ENCODE assay signal across 15 cellular contexts in the genomic region with DNA sequence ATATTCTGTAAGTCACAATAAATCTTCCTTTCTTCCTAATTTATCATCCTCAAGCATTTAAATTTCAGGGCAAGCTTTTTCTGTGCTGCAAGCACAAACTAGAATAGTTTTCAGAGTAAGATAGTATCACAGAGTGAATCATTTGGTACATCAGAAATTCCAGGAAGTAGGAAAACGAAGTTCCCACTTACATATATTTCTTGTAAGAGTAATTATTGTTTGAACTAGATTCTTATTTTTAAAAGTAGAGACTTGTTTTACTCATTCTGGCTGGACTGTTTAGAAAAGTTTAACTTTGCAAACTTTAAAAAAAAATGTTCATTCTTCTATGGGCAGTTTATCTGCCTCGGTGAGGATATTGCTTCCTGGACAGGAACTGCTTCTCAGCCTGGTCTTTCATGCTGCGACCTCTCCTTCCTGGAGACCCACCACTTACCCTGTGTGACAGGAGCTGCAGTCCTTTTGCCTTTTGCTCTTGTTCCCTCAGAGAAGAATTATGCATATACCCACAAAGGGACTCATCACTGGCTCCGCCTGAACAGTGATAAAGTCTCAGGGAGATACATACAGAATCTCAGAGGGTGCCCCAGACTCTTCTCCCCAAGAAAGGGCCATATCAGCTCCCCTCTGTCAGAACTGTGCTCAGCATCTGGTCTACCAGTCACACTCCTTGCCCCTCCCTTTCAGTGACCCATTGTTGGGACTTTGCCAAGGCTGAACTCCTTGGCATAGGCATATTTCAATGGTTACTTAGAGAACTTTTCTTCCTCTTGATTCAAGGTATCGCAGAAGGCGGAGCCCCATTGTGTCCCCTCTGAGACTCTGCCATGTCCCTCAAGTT.
A peak's percentile ranks its signal among the peaks of the same experiment; 100 is the strongest.
DNase-seq lines count a peak whose midpoint lies in the region; ATAC-seq and TF ChIP-seq lines count a peak whose summit lies in the region.
"Had no signal": no experiment of that assay in that cellular context is flagged by ENCODE, and none has a peak within 500 bp of the region (broad histone marks: within the 10 kb centered on the region; RNA-seq: fewer than 3 reads in every experiment).

No MANE protein-coding gene starts in this region.

- peak overlapping the region; percentile 39; the same call in 1 of the 2 replicates for H3K9ac ChIP-seq in SK-N-SH

- TF ChIP-seq CTCF in SK-N-SH (IDR thresholded peaks at IDR 0.05) = no peak

- no peaks in the 10 kb centered on the region for H3K79me2 ChIP-seq in SK-N-SH (ENCODE audit: insufficient read depth)

- H3K27me3 Mint-ChIP-seq in stimulated activated memory B cell treated with anti-CD40 and anti-IgM and Interleukin-4, amounts not matched to agents 10 μg/mL and 1 μg/mL and 100 μg/mL, for 72 hours = no peaks in the 10 kb centered on the region

- peak overlapping the region; percentile 82 to 90 for H3K27ac ChIP-seq in SK-N-SH (ENCODE audit: low read depth in 2 of 2, low read length in 1 of 2)
- H3K27ac ChIP-seq: cardiac muscle cell had no signal

- no peak overlapping the region for H3K4me3 Mint-ChIP-seq in stimulated activated memory B cell treated with anti-CD40 and anti-IgM and Interleukin-4, amounts not matched to agents 10 μg/mL and 1 μg/mL and 100 μg/mL, for 72 hours
- H3K4me3 Mint-ChIP-seq: activated CD4-positive, alpha-beta memory T cell treated with anti-CD3 and anti-CD28 coated beads, Interleukin-2, amount 10 ng/mL, durations not matched to agents 7 days and 5 days; T-cell had no signal

- H3K9me2 ChIP-seq in SK-N-SH = no peaks in the 10 kb centered on the region

- no peak for ATAC-seq in stimulated activated memory B cell treated with anti-CD40 and anti-IgM and Interleukin-4, amounts not matched to agents 10 μg/mL and 1 μg/mL and 100 μg/mL, for 72 hours
- no peak for ATAC-seq in GM18520 (IDR thresholded peaks at IDR 0.05; ENCODE audit: unreplicated experiment)
- ATAC-seq: mucosa of descending colon, T-cell had no signal

- H3K36me3 ChIP-seq in HAP-1 (replicated peaks) (no peaks in the 10 kb centered on the region), SK-N-SH (replicated peaks in 1 of 2; ENCODE audit: control insufficient read depth in 1 of 2, insufficient read depth in 2 of 2, low read length in 1 of 2) (no peaks in the 10 kb centered on the region)
- H3K36me3 ChIP-seq: cardiac muscle cell had no signal

- peaks cover 4% of the 10 kb centered on the region for H3K9me3 Mint-ChIP-seq in stimulated activated memory B cell treated with anti-CD40 and anti-IgM and Interleukin-4, amounts not matched to agents 10 μg/mL and 1 μg/mL and 100 μg/mL, for 72 hours

- H3F3A ChIP-seq in SK-N-SH (replicated peaks; ENCODE audit: insufficient read depth) = peaks cover 29% of the 10 kb centered on the region

- POLR2A ChIA-PET in SK-N-SH (lab: Yijun Ruan, JAX) = no interaction called here

- no peak for TF ChIP-seq EP300 in SK-N-SH (IDR thresholded peaks at IDR 0.05; ENCODE audit: borderline replicate concordance in 1 of 2, low read depth in 1 of 2, low read length in 1 of 2)

- CTCF ChIA-PET in SK-N-SH (lab: Yijun Ruan, JAX) = no interaction called here

- H3K4me3 ChIP-seq in HAP-1 (no peak overlapping the region), SK-N-SH (ENCODE audit: low read depth in 2 of 2, low read length in 1 of 2) (peak overlapping the region in 1 of 2 experiments; percentile 54; a peak in 3 of 4 replicates)
- H3K4me3 ChIP-seq: cardiac muscle cell, mucosa of descending colon had no signal

- in situ Hi-C loops in HAP-1 (cut with MboI; ENCODE audit: low sequenced_read_pairs) = no loop called here

- H3K4me2 ChIP-seq in SK-N-SH = peak overlapping the region; percentile 76

- peak overlapping the region; percentile 53 for H3K27ac Mint-ChIP-seq in stimulated activated memory B cell treated with anti-CD40 and anti-IgM and Interleukin-4, amounts not matched to agents 10 μg/mL and 1 μg/mL and 100 μg/mL, for 72 hours
- H3K27ac Mint-ChIP-seq: activated CD4-positive, alpha-beta memory T cell treated with anti-CD3 and anti-CD28 coated beads, Interleukin-2, amount 10 ng/mL, durations not matched to agents 7 days and 5 days; T-cell had no signal

- no peaks in the 10 kb centered on the region for H3K27me3 ChIP-seq in HAP-1 (ENCODE audit: low read depth)
- no peaks in the 10 kb centered on the region for H3K27me3 ChIP-seq in SK-N-SH (ENCODE audit: insufficient read depth)
- H3K27me3 ChIP-seq: cardiac muscle cell had no signal

- DNase-seq in HAP-1 (ENCODE audit: low spot score in 2 of 2) = peak; percentile 27 to 64
- no peak for DNase-seq in SK-N-SH
- DNase-seq in foreskin melanocyte = peak; percentile 55
- DNase-seq in HCEC 1CT = no peak
- no peak for DNase-seq in activated CD8-positive, alpha-beta memory T cell treated with anti-CD3 and anti-CD28 coated beads, Interleukin-2, amount 50 U/mL, for 48 hours
- no peak for DNase-seq in SK-N-DZ (ENCODE audit: low spot score)
- DNase-seq: activated CD4-positive, alpha-beta memory T cell treated with anti-CD3 and anti-CD28 coated beads, Interleukin-2, amount 10 ng/mL, durations not matched to agents 7 days and 5 days; Kasumi-1; NCI-H2029; stimulated activated CD4-positive, alpha-beta T cell treated with anti-CD3 and anti-CD28 coated beads, Interleukin-2, amount 100 ng/mL, for 24 hours; T-cell had no signal

- 42% methylated on average over 6 of the region's 6 CpGs for WGBS in SK-N-SH (ENCODE audit: low lambda C conversion rate)

- H2AFZ ChIP-seq in SK-N-SH (ENCODE audit: low read depth) = peak overlapping the region; percentile 33

- no peak for TF ChIP-seq RAD21 in SK-N-SH (IDR thresholded peaks at IDR 0.05; ENCODE audit: low read length)

- H3K4me1 ChIP-seq in HAP-1 (peaks cover 48% of the 10 kb centered on the region), SK-N-SH (ENCODE audit: control insufficient read depth in 1 of 2, insufficient read depth in 2 of 2, low read depth in 1 of 2, low read length in 1 of 2) (peaks cover 0 to 10% of the 10 kb centered on the region in 2 experiments; a peak in 3 of 4 replicates)

- peaks cover 16% of the 10 kb centered on the region for H3K4me1 Mint-ChIP-seq in stimulated activated memory B cell treated with anti-CD40 and anti-IgM and Interleukin-4, amounts not matched to agents 10 μg/mL and 1 μg/mL and 100 μg/mL, for 72 hours
- H3K4me1 Mint-ChIP-seq: activated CD4-positive, alpha-beta memory T cell treated with anti-CD3 and anti-CD28 coated beads, Interleukin-2, amount 10 ng/mL, durations not matched to agents 7 days and 5 days had no signal

- H3K36me3 Mint-ChIP-seq in stimulated activated memory B cell treated with anti-CD40 and anti-IgM and Interleukin-4, amounts not matched to agents 10 μg/mL and 1 μg/mL and 100 μg/mL, for 72 hours = peaks cover 5% of the 10 kb centered on the region
- H3K36me3 Mint-ChIP-seq: T-cell had no signal

- H4K20me1 ChIP-seq in SK-N-SH (ENCODE audit: insufficient read depth) = no peaks in the 10 kb centered on the region

- H3K9me3 ChIP-seq in HAP-1 (peaks cover 6% of the 10 kb centered on the region), SK-N-SH (no peaks in the 10 kb centered on the region)
- H3K9me3 ChIP-seq: mucosa of descending colon had no signal

TF ChIP-seq in SK-N-SH, 30 proteins besides CTCF, POLR2A, EP300 and RAD21:
- TF ChIP-seq NRF1 (IDR thresholded peaks at IDR 0.05; ENCODE audit: low read depth, low read length) = no peak
- peak; percentile 17; the same call in 1 of the 2 replicates for TF ChIP-seq FOSL2 (IDR thresholded peaks at IDR 0.05; ENCODE audit: borderline replicate concordance, low read depth)
- TF ChIP-seq, protein P1, sequence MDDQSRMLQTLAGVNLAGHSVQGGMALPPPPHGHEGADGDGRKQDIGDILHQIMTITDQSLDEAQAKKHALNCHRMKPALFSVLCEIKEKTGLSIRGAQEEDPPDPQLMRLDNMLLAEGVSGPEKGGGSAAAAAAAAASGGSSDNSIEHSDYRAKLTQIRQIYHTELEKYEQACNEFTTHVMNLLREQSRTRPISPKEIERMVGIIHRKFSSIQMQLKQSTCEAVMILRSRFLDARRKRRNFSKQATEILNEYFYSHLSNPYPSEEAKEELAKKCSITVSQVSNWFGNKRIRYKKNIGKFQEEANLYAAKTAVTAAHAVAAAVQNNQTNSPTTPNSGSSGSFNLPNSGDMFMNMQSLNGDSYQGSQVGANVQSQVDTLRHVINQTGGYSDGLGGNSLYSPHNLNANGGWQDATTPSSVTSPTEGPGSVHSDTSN (IDR thresholded peaks at IDR 0.05) = peak; percentile 31; the same call in 1 of the 2 replicates
- TF ChIP-seq YY1 (IDR thresholded peaks at IDR 0.05; ENCODE audit: low read depth) = no peak
- peak; percentile 24; the same call in 1 of the 2 replicates for TF ChIP-seq JUND (IDR thresholded peaks at IDR 0.05)

Comparison
In these comparisons a context has a peak if more than half of its experiments do, and no peak if none do; other contexts are left out.
1. DNase-seq: peak in HAP-1 (2 of 2) and foreskin melanocyte (single experiment); none in SK-N-SH (single experiment), HCEC 1CT (single experiment), activated CD8-positive, alpha-beta memory T cell treated with anti-CD3 and anti-CD28 coated beads, Interleukin-2, amount 50 U/mL, for 48 hours (single experiment) and SK-N-DZ (single experiment).